Comparison of ENCODE assay signal across 8 cellular contexts in the genomic region with DNA sequence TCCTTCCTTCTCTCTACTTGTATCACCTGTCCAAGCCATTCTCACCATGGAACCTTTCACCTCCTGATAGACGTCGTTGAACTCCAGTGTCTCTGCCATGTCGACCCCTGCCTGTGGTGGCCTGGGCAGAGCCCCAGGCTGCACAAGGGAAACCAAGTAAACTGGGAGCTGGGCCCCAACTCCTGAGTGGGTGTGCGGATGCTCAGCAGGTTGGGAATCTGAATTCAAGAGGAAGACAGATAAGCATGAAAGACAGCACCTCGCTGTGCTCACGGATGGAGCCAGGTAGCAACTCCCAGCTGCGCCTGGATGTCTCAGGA. TPM values are rescaled to one million over a fixed set of nuclear protein-coding genes. Genes with fewer than 3 reads are reported as not detected.
A peak's percentile ranks its signal among the peaks of the same experiment; 100 is the strongest.
DNase-seq lines count a peak whose midpoint lies in the region; ATAC-seq, FAIRE-seq and TF ChIP-seq lines count a peak whose summit lies in the region.

No MANE protein-coding gene starts in this region.

- H2AFZ ChIP-seq in K562 (ENCODE audit: low read depth, low read length), result peak overlapping the region; percentile 99

- TF ChIP-seq CTCF in AG09309 (IDR thresholded peaks at IDR 0.05; ENCODE audit: control insufficient read depth, insufficient read depth, low read depth, low read length, missing control alignments) (no peak), HFFc6 (IDR thresholded peaks at IDR 0.05) (no peak), K562 (IDR thresholded peaks at IDR 0.05 in 2 of 3, conservative IDR thresholded peaks at IDR 0.05 in 1 of 3; ENCODE audit: insufficient read depth in 2 of 3, low read depth in 1 of 3, low read length in 3 of 3) (no peak), mesothelial cell of epicardium (IDR thresholded peaks at IDR 0.05; ENCODE audit: unreplicated experiment) (no peak)

- POLR2A ChIA-PET in K562 (lab: Yijun Ruan, JAX), result interaction anchor here (0.5 to 3.0 kb wide), 5 partner anchors 9 to 1676 kb away, joined by 3 to 28 read pairs (median 4); a partner anchor contains a TSS

- H3K27me3 ChIP-seq in K562 (ENCODE audit: control insufficient read depth in 2 of 2, insufficient read depth in 2 of 2, low read length in 2 of 2), result no peaks in the 10 kb centered on the region; a peak in 1 of 5 replicates

- H3K27ac ChIP-seq in K562 (ENCODE audit: extremely low read depth, low read depth, low read length), result peak overlapping the region; percentile 86

- H4K20me1 ChIP-seq in K562 (replicated peaks; ENCODE audit: control insufficient read depth, insufficient read depth, low read length), result no peaks in the 10 kb centered on the region; the same call in 1 of the 2 replicates

- CTCF ChIA-PET in K562 (lab: Yijun Ruan, JAX; ENCODE audit: low intra/inter-chr PET ratio), result no interaction called here

- no peak for TF ChIP-seq RAD21 in K562 (CRISPR knock-in tag; conservative IDR thresholded peaks at IDR 0.05 in 1 of 2, IDR thresholded peaks at IDR 0.05 in 1 of 2)

- peak overlapping the region; percentile 96 for H3K27ac Mint-ChIP-seq in HFFc6
- peak overlapping the region; percentile 87 for H3K27ac Mint-ChIP-seq in mesothelial cell of epicardium

- H3K4me3 ChIP-seq in AG09309 (ENCODE audit: control insufficient read depth, low read depth, low read length) (peak overlapping the region; percentile 81), K562 (peak overlapping the region; percentile 92)

- ATAC-seq in K562, result no peak; the same call in 2 of the 3 replicates

- H3K4me1 Mint-ChIP-seq in HFFc6 (ENCODE audit: low read depth), result peaks cover 24% of the 10 kb centered on the region
- H3K4me1 Mint-ChIP-seq in mesothelial cell of epicardium, result peaks cover 36% of the 10 kb centered on the region

- H3K9me3 Mint-ChIP-seq in HFFc6 (no peaks in the 10 kb centered on the region), mesothelial cell of epicardium (no peaks in the 10 kb centered on the region)

- BruUV-seq in K562 (replicated peaks; lab: Mats Ljungman, UMichigan), result no TSS peak

- H3K36me3 ChIP-seq in K562 (ENCODE audit: control insufficient read depth, insufficient read depth, low read length), result peaks cover 48% of the 10 kb centered on the region

- H3K9me3 ChIP-seq in K562 (replicated peaks; ENCODE audit: control insufficient read depth, insufficient read depth, low read depth, low read length), result no peaks in the 10 kb centered on the region

- in situ Hi-C loops in K562 (cut with MboI), result no loop called here

- TF ChIP-seq POLR2A in K562 (conservative IDR thresholded peaks at IDR 0.05), result no peak

- peak overlapping the region; percentile 90 to 97 for H3K9ac ChIP-seq in K562 (ENCODE audit: insufficient read depth in 1 of 2, low read depth in 2 of 2, low read length in 2 of 2)

- no peak for DNase-seq in AG09309 (ENCODE audit: low read depth)
- no peak for DNase-seq in HFFc6
- DNase-seq in K562 (ENCODE audit: extremely low read depth in 1 of 4, low spot score in 3 of 4), result no peak
- DNase-seq in mesothelial cell of epicardium (ENCODE audit: low spot score in 2 of 2, unreplicated experiment in 2 of 2), result no peak
- no peak for DNase-seq in RCC 7860 (ENCODE audit: low spot score)
- no peak for DNase-seq in amniotic stem cell (lab: John Stamatoyannopoulos, UW)
- DNase-seq in kidney tubule cell (ENCODE audit: low spot score), result no peak
- no peak for DNase-seq in NCI-H1092 treated with DMSO at 0.1 percent for 48 hours (lab: John Stamatoyannopoulos, UW)

- H3K4me3 Mint-ChIP-seq in HFFc6, result peak overlapping the region; percentile 98
- H3K4me3 Mint-ChIP-seq in mesothelial cell of epicardium, result peak overlapping the region; percentile 84

- peak overlapping the region; percentile 91 for H3K4me2 ChIP-seq in K562 (ENCODE audit: insufficient read depth, low read length)

- peaks cover 34% of the 10 kb centered on the region for H3K36me3 Mint-ChIP-seq in HFFc6 (ENCODE audit: low read depth)
- H3K36me3 Mint-ChIP-seq in mesothelial cell of epicardium, result peaks cover 24% of the 10 kb centered on the region

- 4% methylated on average over 7 of the region's 7 CpGs for WGBS in K562 (ENCODE audit: insufficient coverage, low coverage, missing lambda C conversion rate)

- H3K27me3 Mint-ChIP-seq in HFFc6 (ENCODE audit: insufficient read depth) (peaks cover under 1% of the 10 kb centered on the region), mesothelial cell of epicardium (ENCODE audit: low read depth) (no peaks in the 10 kb centered on the region)

- intact Hi-C loops in K562 (cut with micrococcal nuclease), result no loop called here

- H3K4me1 ChIP-seq in K562 (replicated peaks in 1 of 2; ENCODE audit: control insufficient read depth in 2 of 2, insufficient read depth in 2 of 2, low read length in 2 of 2), result peaks cover 10 to 19% of the 10 kb centered on the region in 2 experiments; a peak in 4 of 5 replicates

- no peaks in the 10 kb centered on the region for H3K9me1 ChIP-seq in K562 (ENCODE audit: control insufficient read depth, insufficient read depth, low read length)

- no peak for TF ChIP-seq EP300 in K562 (IDR thresholded peaks at IDR 0.05; ENCODE audit: low read length)

- H3K79me2 ChIP-seq in K562 (ENCODE audit: control insufficient read depth, insufficient read depth, low read length), result peaks cover 40% of the 10 kb centered on the region

- FAIRE-seq in K562 (lab: Jason Lieb, UNC) (peak; percentile 62), RCC 7860 (lab: Jason Lieb, UNC) (no peak)

RNA-seq across cellular contexts. Expression of a gene that starts 0.7 kb away (rescaled TPM):
- 100 to 1,000 TPM in 5 of 6 experiments, 10 to 100 TPM in 1; 84.0 to 141 (median 133) TPM for total RNA-seq in HFFc6 (2021; fragmentation: NEBNext Ultra II Directional; extraction: Animal tissue kit (Norgen Biotek cat#: 25700))
- total RNA-seq in K562 (2011; cell fraction: chromatin; rRNA removed; ENCODE audit: low replicate concordance), result 63.0 and 84.0 TPM in 2 replicates
- total RNA-seq in K562 (2011; cell fraction: nucleolus; rRNA removed), result 50.7 and 51.9 TPM in 2 replicates
- 52.0 and 58.5 TPM in 2 replicates for total RNA-seq in K562 (2011; cell fraction: nucleoplasm; rRNA removed)
- total RNA-seq in K562 (2014; rRNA removed), result 257 and 316 TPM in 2 replicates
- total RNA-seq in K562 (2014; rRNA removed; fragmentation: Illumina TruSeq; extraction: Trizol), result 216 and 243 TPM in 2 replicates
- 259 and 269 TPM in 2 replicates for total RNA-seq in K562 (2015; rRNA removed; fragmentation: Illumina TruSeq; extraction: Trizol)
- 224 and 245 TPM in 2 replicates for total RNA-seq in K562 (2021)
- polyA plus RNA-seq in K562 (2011; rRNA removed), result 232 and 251 TPM in 2 replicates
- polyA plus RNA-seq in K562 (2011; cell fraction: cytosol; rRNA removed), result 291 and 330 TPM in 2 replicates
- 122 and 133 TPM in 2 replicates for polyA plus RNA-seq in K562 (2011; cell fraction: nucleus; rRNA removed)
- polyA plus RNA-seq in K562 (2012), result 172 and 211 TPM in 2 replicates
- polyA plus RNA-seq in K562 (2014; fragmentation: Illumina TruSeq; extraction: Trizol), result 314 and 416 TPM in 2 replicates
- polyA plus RNA-seq in K562 (2014; fragmentation: Nextera tagmentation; extraction: Ambion mirVana), result 10 to 100 TPM; 91.1 to 96.0 TPM
- polyA plus RNA-seq in K562 (2014; rRNA removed), result 224 and 238 TPM in 2 replicates
- polyA minus RNA-seq in K562 (2011; rRNA and poly(A)+ RNA removed), result 224 and 271 TPM in 2 replicates
- polyA minus RNA-seq in K562 (2011; cell fraction: cytosol; rRNA and poly(A)+ RNA removed), result 164 and 173 TPM in 2 replicates
- polyA minus RNA-seq in K562 (2011; cell fraction: nucleus; rRNA and poly(A)+ RNA removed), result 25.0 and 46.5 TPM in 2 replicates
- 106 to 110 TPM (median 108 TPM) in 3 replicates for total RNA-seq in mesothelial cell of epicardium

RNA-seq across cellular contexts. Expression of a gene that starts 3.2 kb away (rescaled TPM):
- total RNA-seq in HFFc6 (2021; fragmentation: NEBNext Ultra II Directional; extraction: Animal tissue kit (Norgen Biotek cat#: 25700)), result not detected
- not detected in 2 replicates for total RNA-seq in K562 (2011; cell fraction: chromatin; rRNA removed; ENCODE audit: low replicate concordance)
- total RNA-seq in K562 (2011; cell fraction: nucleolus; rRNA removed), result not detected in 2 replicates
- not detected in 2 replicates for total RNA-seq in K562 (2011; cell fraction: nucleoplasm; rRNA removed)
- total RNA-seq in K562 (2014; rRNA removed) (not detected in 2 replicates), K562 (2014; rRNA removed; fragmentation: Illumina TruSeq; extraction: Trizol) (not detected in 2 replicates), K562 (2015; rRNA removed; fragmentation: Illumina TruSeq; extraction: Trizol) (not detected in 2 replicates), K562 (2021) (not detected in 2 replicates), mesothelial cell of epicardium (2.0 to 3.1 TPM (median 2.6 TPM) in 3 replicates)
- polyA plus RNA-seq in K562 (2011; rRNA removed) (not detected in 2 replicates), K562 (2014; fragmentation: Illumina TruSeq; extraction: Trizol) (not detected in 2 replicates), K562 (2014; fragmentation: Nextera tagmentation; extraction: Ambion mirVana) (not detected), K562 (2014; rRNA removed) (not detected in 2 replicates)
- polyA plus RNA-seq in K562 (2011; cell fraction: cytosol; rRNA removed), result 0.07 TPM in 1 of 2 replicates, not detected in the other
- polyA plus RNA-seq in K562 (2011; cell fraction: nucleus; rRNA removed), result not detected in 2 replicates
- not detected in 2 replicates for polyA plus RNA-seq in K562 (2012)
- not detected in 2 replicates for polyA minus RNA-seq in K562 (2011; rRNA and poly(A)+ RNA removed)
- polyA minus RNA-seq in K562 (2011; cell fraction: cytosol; rRNA and poly(A)+ RNA removed), result not detected in 2 replicates
- not detected in 2 replicates for polyA minus RNA-seq in K562 (2011; cell fraction: nucleus; rRNA and poly(A)+ RNA removed)

RNA-seq across cellular contexts. Expression of a gene that starts 10.2 kb away (rescaled TPM):
- 100 to 1,000 TPM; 118 to 134 (median 123) TPM for total RNA-seq in HFFc6 (2021; fragmentation: NEBNext Ultra II Directional; extraction: Animal tissue kit (Norgen Biotek cat#: 25700))
- total RNA-seq in K562 (2011; cell fraction: chromatin; rRNA removed; ENCODE audit: low replicate concordance), result 28.6 and 47.8 TPM in 2 replicates
- 20.5 and 22.4 TPM in 2 replicates for total RNA-seq in K562 (2011; cell fraction: nucleolus; rRNA removed)
- 30.6 and 31.7 TPM in 2 replicates for total RNA-seq in K562 (2011; cell fraction: nucleoplasm; rRNA removed)
- total RNA-seq in K562 (2014; rRNA removed) (16.2 and 20.2 TPM in 2 replicates), K562 (2014; rRNA removed; fragmentation: Illumina TruSeq; extraction: Trizol) (10.9 and 11.2 TPM in 2 replicates), K562 (2015; rRNA removed; fragmentation: Illumina TruSeq; extraction: Trizol) (8.0 and 10.3 TPM in 2 replicates), K562 (2021) (35.0 and 47.2 TPM in 2 replicates), mesothelial cell of epicardium (201 to 216 TPM (median 216 TPM) in 3 replicates)
- polyA plus RNA-seq in K562 (2011; rRNA removed) (7.3 and 14.1 TPM in 2 replicates), K562 (2014; fragmentation: Illumina TruSeq; extraction: Trizol) (29.9 and 31.4 TPM in 2 replicates), K562 (2014; fragmentation: Nextera tagmentation; extraction: Ambion mirVana) (1 to 10 TPM; 1.1 to 1.2 TPM), K562 (2014; rRNA removed) (19.5 and 23.8 TPM in 2 replicates)
- polyA plus RNA-seq in K562 (2011; cell fraction: cytosol; rRNA removed), result 11.4 and 12.5 TPM in 2 replicates
- polyA plus RNA-seq in K562 (2011; cell fraction: nucleus; rRNA removed), result 34.2 and 50.1 TPM in 2 replicates
- 17.5 and 28.9 TPM in 2 replicates for polyA plus RNA-seq in K562 (2012)
- 13.6 and 14.5 TPM in 2 replicates for polyA minus RNA-seq in K562 (2011; rRNA and poly(A)+ RNA removed)
- polyA minus RNA-seq in K562 (2011; cell fraction: cytosol; rRNA and poly(A)+ RNA removed), result 13.8 and 18.3 TPM in 2 replicates
- polyA minus RNA-seq in K562 (2011; cell fraction: nucleus; rRNA and poly(A)+ RNA removed), result 8.2 and 11.6 TPM in 2 replicates

RNA-seq across cellular contexts. Expression of a gene that starts 46.0 kb away (rescaled TPM):
- not detected for total RNA-seq in HFFc6 (2021; fragmentation: NEBNext Ultra II Directional; extraction: Animal tissue kit (Norgen Biotek cat#: 25700))
- total RNA-seq in K562 (2011; cell fraction: chromatin; rRNA removed; ENCODE audit: low replicate concordance), result not detected in 2 replicates
- not detected in 2 replicates for total RNA-seq in K562 (2011; cell fraction: nucleolus; rRNA removed)
- total RNA-seq in K562 (2011; cell fraction: nucleoplasm; rRNA removed), result not detected in 2 replicates
- total RNA-seq in K562 (2014; rRNA removed), result not detected in 2 replicates
- not detected in 2 replicates for total RNA-seq in K562 (2014; rRNA removed; fragmentation: Illumina TruSeq; extraction: Trizol)
- total RNA-seq in K562 (2015; rRNA removed; fragmentation: Illumina TruSeq; extraction: Trizol), result 0.18 TPM in 1 of 2 replicates, not detected in the other
- total RNA-seq in K562 (2021), result not detected in 2 replicates
- not detected in 2 replicates for polyA plus RNA-seq in K562 (2011; rRNA removed)
- 0.07 TPM in 1 of 2 replicates, not detected in the other for polyA plus RNA-seq in K562 (2011; cell fraction: cytosol; rRNA removed)
- not detected in 2 replicates for polyA plus RNA-seq in K562 (2011; cell fraction: nucleus; rRNA removed)
- polyA plus RNA-seq in K562 (2012), result not detected in 2 replicates
- not detected in 2 replicates for polyA plus RNA-seq in K562 (2014; fragmentation: Illumina TruSeq; extraction: Trizol)
- under 1 TPM; 0.38 to 0.55 TPM for polyA plus RNA-seq in K562 (2014; fragmentation: Nextera tagmentation; extraction: Ambion mirVana)
- not detected in 2 replicates for polyA plus RNA-seq in K562 (2014; rRNA removed)
- not detected in 2 replicates for polyA minus RNA-seq in K562 (2011; rRNA and poly(A)+ RNA removed)
- polyA minus RNA-seq in K562 (2011; cell fraction: cytosol; rRNA and poly(A)+ RNA removed), result not detected in 2 replicates
- polyA minus RNA-seq in K562 (2011; cell fraction: nucleus; rRNA and poly(A)+ RNA removed), result not detected in 2 replicates
- total RNA-seq in mesothelial cell of epicardium, result not detected in 3 replicates

RNA-seq across cellular contexts. Expression of a gene that starts 55.5 kb away (rescaled TPM):
- not detected for total RNA-seq in HFFc6 (2021; fragmentation: NEBNext Ultra II Directional; extraction: Animal tissue kit (Norgen Biotek cat#: 25700))
- total RNA-seq in K562 (2011; cell fraction: chromatin; rRNA removed; ENCODE audit: low replicate concordance), result 1.2 and 1.9 TPM in 2 replicates
- 0.50 and 0.92 TPM in 2 replicates for total RNA-seq in K562 (2011; cell fraction: nucleolus; rRNA removed)
- 1.4 and 1.8 TPM in 2 replicates for total RNA-seq in K562 (2011; cell fraction: nucleoplasm; rRNA removed)
- 18.5 and 33.0 TPM in 2 replicates for total RNA-seq in K562 (2014; rRNA removed)
- 23.6 and 29.8 TPM in 2 replicates for total RNA-seq in K562 (2014; rRNA removed; fragmentation: Illumina TruSeq; extraction: Trizol)
- 44.8 and 50.1 TPM in 2 replicates for total RNA-seq in K562 (2015; rRNA removed; fragmentation: Illumina TruSeq; extraction: Trizol)
- total RNA-seq in K562 (2021), result 16.4 and 30.5 TPM in 2 replicates
- polyA plus RNA-seq in K562 (2011; rRNA removed), result 1.8 and 7.2 TPM in 2 replicates
- polyA plus RNA-seq in K562 (2011; cell fraction: cytosol; rRNA removed), result 2.2 and 5.4 TPM in 2 replicates
- polyA plus RNA-seq in K562 (2011; cell fraction: nucleus; rRNA removed), result 1.0 and 2.0 TPM in 2 replicates
- 39.0 and 49.3 TPM in 2 replicates for polyA plus RNA-seq in K562 (2012)
- 23.3 and 24.4 TPM in 2 replicates for polyA plus RNA-seq in K562 (2014; fragmentation: Illumina TruSeq; extraction: Trizol)
- 10 to 100 TPM; 42.9 to 78.0 TPM for polyA plus RNA-seq in K562 (2014; fragmentation: Nextera tagmentation; extraction: Ambion mirVana)
- polyA plus RNA-seq in K562 (2014; rRNA removed), result 26.6 and 31.8 TPM in 2 replicates
- polyA minus RNA-seq in K562 (2011; rRNA and poly(A)+ RNA removed), result 0.21 and 1.1 TPM in 2 replicates
- polyA minus RNA-seq in K562 (2011; cell fraction: cytosol; rRNA and poly(A)+ RNA removed), result not detected in 2 replicates
- polyA minus RNA-seq in K562 (2011; cell fraction: nucleus; rRNA and poly(A)+ RNA removed), result 0.56 TPM in 1 of 2 replicates, not detected in the other
- total RNA-seq in mesothelial cell of epicardium, result 0.27 TPM in 1 of 3 replicates, not detected in the others
